Comparison of ENCODE assay signal across 25 cellular contexts in the genomic region with DNA sequence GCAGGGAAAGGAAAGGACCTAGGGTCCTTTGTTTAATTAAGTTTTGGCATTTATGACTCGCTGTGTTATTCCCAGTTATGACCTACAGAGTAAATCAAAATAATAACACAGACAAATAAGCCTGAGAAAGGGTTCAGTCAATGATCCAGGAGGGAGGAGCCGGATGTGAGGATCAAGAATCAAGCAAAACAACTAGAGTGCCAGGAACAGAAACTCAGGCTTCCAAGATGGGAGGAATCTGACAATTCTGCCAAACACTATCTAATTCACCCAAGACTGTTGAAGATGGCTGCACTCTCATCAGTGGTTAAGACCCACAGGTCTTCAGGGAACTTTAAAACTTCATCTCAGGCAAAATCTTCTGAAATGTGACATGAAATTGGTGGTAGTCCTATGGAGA. TPM values are rescaled to one million over a fixed set of nuclear protein-coding genes. Genes with fewer than 3 reads are reported as not detected.
DNase-seq lines count a peak whose midpoint lies in the region; ATAC-seq and TF ChIP-seq lines count a peak whose summit lies in the region.
"Had no signal": no experiment of that assay in that cellular context is flagged by ENCODE, and none has a peak within 500 bp of the region (broad histone marks: within the 10 kb centered on the region; RNA-seq: fewer than 3 reads in every experiment).

No MANE protein-coding gene starts in this region.

- DNase-seq in MG63 (peak; percentile 13), colonic mucosa (peak; percentile 19), right cardiac atrium (no peak), substantia nigra (lab: John Stamatoyannopoulos, UW) (no peak), SIG-M5 treated with dmso at 0.1 percent for 504 hours (lab: John Stamatoyannopoulos, UW; ENCODE audit: unreplicated experiment) (no peak), AML-193 (lab: John Stamatoyannopoulos, UW) (no peak), mucosa of descending colon (no peak), NAMALWA (ENCODE audit: low spot score) (no peak)
- DNase-seq: activated CD4-positive, alpha-beta T cell treated with anti-CD3 and anti-CD28 coated beads for 4 hours; activated gamma-delta T cell; activated naive CD8-positive, alpha-beta T cell treated with anti-CD3 and anti-CD28 coated beads, Interleukin-2, amount 10 ng/mL, durations not matched to agents 7 days and 5 days; activated T-cell treated with anti-CD3 and anti-CD28 coated beads, Interleukin-2, amount 50 U/mL, for 1 hour; C1 segment of cervical spinal cord; Caco-2; DMS79; left cardiac atrium; mesendoderm; NCI-H2081; NCI-H82; SK-N-SH; T-helper 2 cell had no signal

- WGBS in right cardiac atrium = 60% methylated on average over 2 of the region's 2 CpGs

- H3K9ac ChIP-seq in colonic mucosa (ENCODE audit: low read depth in 2 of 2, low read length in 2 of 2) = no peak overlapping the region
- H3K9ac ChIP-seq: SK-N-SH had no signal

- H3K9me3 ChIP-seq in MG63 (no peaks in the 10 kb centered on the region), colonic mucosa (no peaks in the 10 kb centered on the region), right cardiac atrium (ENCODE audit: control insufficient read depth, low read length) (no peaks in the 10 kb centered on the region), mucosa of descending colon (no peaks in the 10 kb centered on the region)
- H3K9me3 ChIP-seq: HAP-1, neutrophil, SK-N-SH had no signal

- no peaks in the 10 kb centered on the region for H3K36me3 ChIP-seq in MG63
- no peaks in the 10 kb centered on the region for H3K36me3 ChIP-seq in colonic mucosa
- no peaks in the 10 kb centered on the region for H3K36me3 ChIP-seq in mucosa of descending colon (ENCODE audit: low read depth)
- H3K36me3 ChIP-seq: HAP-1, neutrophil had no signal

- H3K4me3 ChIP-seq in MG63 (no peak overlapping the region), colonic mucosa (no peak overlapping the region), right cardiac atrium (ENCODE audit: low read length) (no peak overlapping the region), mucosa of descending colon (no peak overlapping the region)
- H3K4me3 ChIP-seq: HAP-1, K562 had no signal

- intact Hi-C loops in colonic mucosa (cut with DNase I) = no loop called here
- intact Hi-C loops in right cardiac atrium (cut with DNase I) = no loop called here
- intact Hi-C loops in mucosa of descending colon (cut with DNase I, micrococcal nuclease) = no loop called here

- ATAC-seq in right cardiac atrium = peak; percentile 70 to 83
- no peak for ATAC-seq in mucosa of descending colon
- ATAC-seq: K562 had no signal

- H3K27ac ChIP-seq in colonic mucosa = no peak overlapping the region
- peak overlapping the region; percentile 1 for H3K27ac ChIP-seq in right cardiac atrium (ENCODE audit: low read length)
- H3K27ac ChIP-seq in substantia nigra (ENCODE audit: low read depth, low read length, poor library complexity, severe bottlenecking) = peak overlapping the region; percentile 30
- H3K27ac ChIP-seq: neutrophil, RWPE1 had no signal

- TF ChIP-seq CTCF in colonic mucosa (IDR thresholded peaks at IDR 0.05) (no peak), mucosa of descending colon (IDR thresholded peaks at IDR 0.05) (no peak)

- no peaks in the 10 kb centered on the region for H3K27me3 ChIP-seq in MG63
- H3K27me3 ChIP-seq in colonic mucosa = no peaks in the 10 kb centered on the region
- no peaks in the 10 kb centered on the region for H3K27me3 ChIP-seq in right cardiac atrium (ENCODE audit: control insufficient read depth, insufficient read depth)
- H3K27me3 ChIP-seq: neutrophil had no signal

- no peaks in the 10 kb centered on the region for H3K4me1 ChIP-seq in colonic mucosa
- peaks cover 8% of the 10 kb centered on the region for H3K4me1 ChIP-seq in right cardiac atrium (ENCODE audit: control insufficient read depth, insufficient read depth, low read length)
- H3K4me1 ChIP-seq in mucosa of descending colon (ENCODE audit: low read depth) = no peaks in the 10 kb centered on the region
- H3K4me1 ChIP-seq: HAP-1 had no signal

RNA-seq across cellular contexts. Expression of a gene that starts 50.3 kb away (rescaled TPM):
- 17.4 and 17.8 TPM in 2 replicates for total RNA-seq in MG63 (2014; rRNA removed; shearing (Covaris generic); ENCODE audit: low replicate concordance)
- total RNA-seq in colonic mucosa (10 to 100 TPM; 12.1 to 14.9 TPM), right cardiac atrium (10 to 100 TPM; 21.4 to 31.7 (median 24.5) TPM), mucosa of descending colon (10 to 100 TPM; 17.2 to 29.4 (median 21.2) TPM)
- polyA plus RNA-seq in right cardiac atrium = 10.1 TPM

Comparison
In these comparisons a context has a peak if more than half of its experiments do, and no peak if none do; other contexts are left out.
1. DNase-seq: peak in MG63 (single experiment) and colonic mucosa (single experiment); none in right cardiac atrium (0 of 3), substantia nigra (0 of 49), SIG-M5 treated with dmso at 0.1 percent for 504 hours (single experiment), AML-193 (0 of 2), mucosa of descending colon (0 of 3) and NAMALWA (single experiment).